Comparison of ENCODE assay signal across 8 cellular contexts in the genomic region with DNA sequence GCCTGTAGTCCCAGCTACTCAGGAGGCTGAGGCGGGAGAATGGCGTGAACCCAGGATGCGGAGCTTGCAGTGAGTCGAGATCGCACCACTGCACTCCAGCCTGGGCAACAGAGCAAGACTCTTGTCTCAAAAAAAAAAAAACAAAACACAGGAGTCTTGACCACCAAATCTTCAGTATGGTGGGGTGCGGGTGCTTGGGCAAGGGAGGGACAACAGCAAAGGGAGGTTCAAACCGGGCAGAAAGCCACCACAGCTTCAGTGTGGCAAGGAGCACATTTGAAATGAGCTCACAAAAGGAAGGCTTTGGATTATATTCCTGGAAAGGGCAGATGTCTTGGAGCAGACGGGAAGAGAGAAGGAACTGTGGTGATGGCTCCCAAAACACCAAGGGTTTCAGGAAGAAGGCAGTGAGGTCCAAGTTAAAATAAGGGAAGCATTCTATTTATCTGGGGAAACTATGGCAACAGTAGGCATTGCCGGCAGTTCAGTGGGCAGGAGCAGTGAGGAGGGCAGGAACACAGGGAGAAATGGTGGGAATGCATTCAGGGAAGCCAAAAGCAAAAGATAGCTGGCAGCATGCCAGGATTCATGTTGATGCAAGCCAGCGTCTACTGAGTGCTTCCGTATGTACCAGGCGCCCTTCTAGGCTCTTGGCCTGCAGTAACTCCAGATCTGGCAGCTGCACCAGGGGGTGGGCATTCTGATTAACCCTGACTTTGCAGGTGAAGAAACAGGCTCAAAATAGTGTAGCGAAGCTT. TPM values are rescaled to one million over a fixed set of nuclear protein-coding genes. Genes with fewer than 3 reads are reported as not detected.
A peak's percentile ranks its signal among the peaks of the same experiment; 100 is the strongest.
DNase-seq lines count a peak whose midpoint lies in the region; ATAC-seq and TF ChIP-seq lines count a peak whose summit lies in the region.

No MANE protein-coding gene starts in this region.

- H3K36me3 Mint-ChIP-seq in activated CD4-positive, alpha-beta memory T cell treated with anti-CD3 and anti-CD28 coated beads, Interleukin-2, amount 10 ng/mL, durations not matched to agents 7 days and 5 days (ENCODE audit: low read depth), result peaks cover 45% of the 10 kb centered on the region

- H3K27ac ChIP-seq in osteoblast (ENCODE audit: low read depth, low read length), result peak overlapping the region; percentile 91

- DNase-seq in AG09319 (ENCODE audit: extremely low read depth, low read depth) (peak; percentile 70), LHCN-M2 (ENCODE audit: low read depth) (peak; percentile 24), fibroblast of pulmonary artery (ENCODE audit: low read depth) (peak; percentile 98), osteoblast (ENCODE audit: insufficient read length, low spot score, missing footprints) (peak; percentile 86), SIG-M5 (lab: John Stamatoyannopoulos, UW) (no peak)
- DNase-seq in activated CD4-positive, alpha-beta memory T cell treated with anti-CD3 and anti-CD28 coated beads, Interleukin-2, amount 10 ng/mL, durations not matched to agents 7 days and 5 days, result no peak

- no peaks in the 10 kb centered on the region for H3K9me3 Mint-ChIP-seq in activated CD4-positive, alpha-beta memory T cell treated with anti-CD3 and anti-CD28 coated beads, Interleukin-2, amount 10 ng/mL, durations not matched to agents 7 days and 5 days

- peaks cover 5% of the 10 kb centered on the region for H4K20me1 ChIP-seq in osteoblast (ENCODE audit: insufficient read depth, low read length)

- H3K27me3 Mint-ChIP-seq in activated CD4-positive, alpha-beta memory T cell treated with anti-CD3 and anti-CD28 coated beads, Interleukin-2, amount 10 ng/mL, durations not matched to agents 7 days and 5 days, result no peaks in the 10 kb centered on the region

- H3K79me2 ChIP-seq in osteoblast (ENCODE audit: insufficient read depth, low read length), result no peaks in the 10 kb centered on the region

- H3K4me3 ChIP-seq in fibroblast of pulmonary artery (replicated peaks; ENCODE audit: low read depth, low read length), result no peak overlapping the region
- H3K4me3 ChIP-seq in osteoblast (ENCODE audit: insufficient read depth, low read length), result peak overlapping the region; percentile 24

- peak overlapping the region; percentile 22 for H3K4me3 Mint-ChIP-seq in activated CD4-positive, alpha-beta memory T cell treated with anti-CD3 and anti-CD28 coated beads, Interleukin-2, amount 10 ng/mL, durations not matched to agents 7 days and 5 days

- CTCF ChIA-PET in activated CD4-positive, alpha-beta memory T cell treated with anti-CD3 and anti-CD28 coated beads, Interleukin-2, amount 10 ng/mL, durations not matched to agents 7 days and 5 days (lab: Charles Lee), result interaction anchor here (0.7 to 3.5 kb wide), 5 partner anchors 13 to 111 kb away, joined by 3 to 13 read pairs (median 6); partner anchors contain the start of gene SUSD6

- peaks cover 33% of the 10 kb centered on the region for H3K4me1 ChIP-seq in osteoblast (ENCODE audit: insufficient read depth, low read length)

- H2AFZ ChIP-seq in osteoblast (ENCODE audit: low read length), result no peak overlapping the region

- TF ChIP-seq CTCF in AG09319 (IDR thresholded peaks at IDR 0.05; ENCODE audit: low read depth, low read length) (no peak), fibroblast of pulmonary artery (IDR thresholded peaks at IDR 0.05; ENCODE audit: low read length, missing control alignments) (no peak), osteoblast (IDR thresholded peaks at IDR 0.05; ENCODE audit: extremely low read depth, low read depth, low read length) (no peak)

- no peaks in the 10 kb centered on the region for H3K9me3 ChIP-seq in osteoblast (ENCODE audit: low read depth, low read length)

- peak overlapping the region; percentile 82 for H3K27ac Mint-ChIP-seq in activated CD4-positive, alpha-beta memory T cell treated with anti-CD3 and anti-CD28 coated beads, Interleukin-2, amount 10 ng/mL, durations not matched to agents 7 days and 5 days

- peaks cover 7% of the 10 kb centered on the region for H3K36me3 ChIP-seq in osteoblast (ENCODE audit: insufficient read depth, low read length)

- ATAC-seq in HG02884 (IDR thresholded peaks at IDR 0.05; ENCODE audit: unreplicated experiment) (no peak), HG02885 (IDR thresholded peaks at IDR 0.05; ENCODE audit: poor library complexity, unreplicated experiment) (no peak)

- H3K4me2 ChIP-seq in osteoblast (ENCODE audit: insufficient read depth, low read length), result peak overlapping the region; percentile 41

- peaks cover 76% of the 10 kb centered on the region for H3K4me1 Mint-ChIP-seq in activated CD4-positive, alpha-beta memory T cell treated with anti-CD3 and anti-CD28 coated beads, Interleukin-2, amount 10 ng/mL, durations not matched to agents 7 days and 5 days

- no peaks in the 10 kb centered on the region for H3K27me3 ChIP-seq in osteoblast (ENCODE audit: insufficient read depth, low read length)

- POLR2A ChIA-PET in activated CD4-positive, alpha-beta memory T cell treated with anti-CD3 and anti-CD28 coated beads, Interleukin-2, amount 10 ng/mL, durations not matched to agents 7 days and 5 days (lab: Charles Lee), result interaction anchor here (0.7 to 3.4 kb wide), 13 partner anchors 8 to 104 kb away, joined by 3 to 31 read pairs (median 4); partner anchors contain the start of genes SRSF5 and SUSD6

RNA-seq across cellular contexts. Expression of gene SRSF5, which starts 51.0 kb away (rescaled TPM):
- total RNA-seq in LHCN-M2 (2014; rRNA removed) (118 and 126 TPM in 2 replicates), osteoblast (157 TPM in 2 replicates)
- polyA plus RNA-seq in LHCN-M2 (2012), result 109 TPM
- total RNA-seq in activated CD4-positive, alpha-beta memory T cell treated with anti-CD3 and anti-CD28 coated beads, Interleukin-2, amount 10 ng/mL, durations not matched to agents 7 days and 5 days, result 100 to 1,000 TPM; 368 to 376 TPM

Comparison
In these comparisons a context has a peak if more than half of its experiments do, and no peak if none do; other contexts are left out.
1. DNase-seq: peak in AG09319 (single experiment), LHCN-M2 (single experiment), fibroblast of pulmonary artery (single experiment) and osteoblast (single experiment); none in activated CD4-positive, alpha-beta memory T cell treated with anti-CD3 and anti-CD28 coated beads, Interleukin-2, amount 10 ng/mL, durations not matched to agents 7 days and 5 days (single experiment) and SIG-M5 (single experiment).